ENCODE assay signal across 14 cellular contexts in the genomic region with DNA sequence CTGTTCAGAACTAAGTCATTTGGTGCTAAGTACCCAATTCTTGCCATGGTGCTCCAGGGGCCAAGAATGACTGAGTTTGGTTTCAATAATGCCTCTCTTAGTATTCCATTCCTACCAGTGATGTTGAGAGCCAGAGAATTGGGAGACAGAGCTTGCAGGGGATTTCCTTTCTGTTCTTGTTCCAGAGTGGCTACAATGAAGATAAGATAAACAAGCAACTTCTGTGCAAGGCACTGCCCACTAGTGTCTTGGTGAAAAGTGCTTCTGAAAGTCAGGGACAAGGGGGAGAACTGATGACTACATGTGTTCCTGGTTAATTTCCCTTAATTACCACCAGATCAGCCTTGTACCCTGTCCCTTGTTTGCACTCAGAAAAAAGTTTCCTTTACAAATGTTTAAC.
DNase-seq lines count a peak whose midpoint lies in the region; ATAC-seq, FAIRE-seq and TF ChIP-seq lines count a peak whose summit lies in the region.
"Had no signal": no experiment of that assay in that cellular context is flagged by ENCODE, and none has a peak within 500 bp of the region (broad histone marks: within the 10 kb centered on the region; RNA-seq: fewer than 3 reads in every experiment).

No MANE protein-coding gene starts in this region.

- H3K4me3 Mint-ChIP-seq in GM23338 = no peak overlapping the region
- H3K4me3 Mint-ChIP-seq in stimulated activated naive B cell treated with anti-CD40 and anti-IgM and Interleukin-4, amounts not matched to agents 10 μg/mL and 1 μg/mL and 100 μg/mL, for 72 hours = no peak overlapping the region
- H3K4me3 Mint-ChIP-seq: activated CD8-positive, alpha-beta T cell treated with anti-CD3 and anti-CD28 coated beads for 36 hours; B cell; HFFc6 had no signal

- no peaks in the 10 kb centered on the region for H3F3A ChIP-seq in GM23338 (replicated peaks; ENCODE audit: low read depth)

- H3K9me3 ChIP-seq in A549 (no peaks in the 10 kb centered on the region), right lobe of liver (no peaks in the 10 kb centered on the region)
- H3K9me3 ChIP-seq: ascending aorta had no signal

- peak overlapping the region; percentile 30 for H2AFZ ChIP-seq in GM23338

- no peaks in the 10 kb centered on the region for H3K27me3 ChIP-seq in GM23338 (ENCODE audit: insufficient read depth)
- no peaks in the 10 kb centered on the region for H3K27me3 ChIP-seq in right lobe of liver
- H3K27me3 ChIP-seq: ascending aorta had no signal

- H3K9me3 Mint-ChIP-seq in GM23338 = no peaks in the 10 kb centered on the region
- H3K9me3 Mint-ChIP-seq in stimulated activated naive B cell treated with anti-CD40 and anti-IgM and Interleukin-4, amounts not matched to agents 10 μg/mL and 1 μg/mL and 100 μg/mL, for 72 hours = no peaks in the 10 kb centered on the region
- H3K9me3 Mint-ChIP-seq: activated CD8-positive, alpha-beta T cell treated with anti-CD3 and anti-CD28 coated beads for 36 hours; HFFc6 had no signal

- H3K36me3 Mint-ChIP-seq in GM23338 (ENCODE audit: low read depth) = no peaks in the 10 kb centered on the region
- no peaks in the 10 kb centered on the region for H3K36me3 Mint-ChIP-seq in stimulated activated naive B cell treated with anti-CD40 and anti-IgM and Interleukin-4, amounts not matched to agents 10 μg/mL and 1 μg/mL and 100 μg/mL, for 72 hours

- H3K27ac ChIP-seq in A549 = peak overlapping the region in 1 of 2 experiments; percentile 36; a peak in 1 of 6 replicates
- H3K27ac ChIP-seq in GM23338 (ENCODE audit: low read depth) = no peak overlapping the region
- peak overlapping the region; percentile 47 to 92 (median 81) for H3K27ac ChIP-seq in right lobe of liver
- H3K27ac ChIP-seq: ascending aorta had no signal

- H3K9me2 ChIP-seq in GM23338 (ENCODE audit: insufficient read depth) = no peaks in the 10 kb centered on the region

- H3K36me3 ChIP-seq in GM23338 (ENCODE audit: insufficient read depth) (no peaks in the 10 kb centered on the region), right lobe of liver (no peaks in the 10 kb centered on the region)
- H3K36me3 ChIP-seq: ascending aorta had no signal

- peaks cover 4% of the 10 kb centered on the region for H3K27me3 Mint-ChIP-seq in GM23338 (ENCODE audit: insufficient read depth, low read depth, poor library complexity)
- H3K27me3 Mint-ChIP-seq in stimulated activated naive B cell treated with anti-CD40 and anti-IgM and Interleukin-4, amounts not matched to agents 10 μg/mL and 1 μg/mL and 100 μg/mL, for 72 hours = no peaks in the 10 kb centered on the region
- H3K27me3 Mint-ChIP-seq: activated CD8-positive, alpha-beta T cell treated with anti-CD3 and anti-CD28 coated beads for 36 hours; B cell had no signal

- H4K20me1 ChIP-seq in GM23338 (replicated peaks; ENCODE audit: insufficient read depth) = no peaks in the 10 kb centered on the region

- no peak for TF ChIP-seq POLR2A in A549 (IDR thresholded peaks at IDR 0.05; ENCODE audit: low read length)
- TF ChIP-seq POLR2A in right lobe of liver (IDR thresholded peaks at IDR 0.05) = no peak

- TF ChIP-seq EP300 in A549 (IDR thresholded peaks at IDR 0.05) = no peak

- H3K4me2 ChIP-seq in A549 (peak overlapping the region; percentile 69), GM23338 (no peak overlapping the region)

- peaks cover 16% of the 10 kb centered on the region; the same call in 2 of the 3 replicates for H3K4me1 ChIP-seq in A549
- peaks cover 10% of the 10 kb centered on the region; the same call in 1 of the 2 replicates for H3K4me1 ChIP-seq in GM23338 (ENCODE audit: insufficient read depth)
- peaks cover 0 to 21% (median 7%) of the 10 kb centered on the region in 4 donors for H3K4me1 ChIP-seq in right lobe of liver
- H3K4me1 ChIP-seq: ascending aorta had no signal

- no peak for TF ChIP-seq RAD21 in A549 (conservative IDR thresholded peaks at IDR 0.05 in 1 of 2, IDR thresholded peaks at IDR 0.05 in 1 of 2)

- H3K27ac Mint-ChIP-seq in GM23338 = no peak overlapping the region
- H3K27ac Mint-ChIP-seq in stimulated activated naive B cell treated with anti-CD40 and anti-IgM and Interleukin-4, amounts not matched to agents 10 μg/mL and 1 μg/mL and 100 μg/mL, for 72 hours = no peak overlapping the region
- H3K27ac Mint-ChIP-seq: activated CD8-positive, alpha-beta T cell treated with anti-CD3 and anti-CD28 coated beads for 36 hours; B cell; HFFc6 had no signal

- no peaks in the 10 kb centered on the region for H3K79me2 ChIP-seq in GM23338 (replicated peaks; ENCODE audit: insufficient read depth)

- intact Hi-C loops in right lobe of liver (cut with DNase I) = no loop called here

- H3K4me3 ChIP-seq in A549 (no peak overlapping the region), GM23338 (no peak overlapping the region), right lobe of liver (peak overlapping the region in 2 of 3 donors; percentile 17 to 19)
- H3K4me3 ChIP-seq: ascending aorta had no signal

- FAIRE-seq in A549 (lab: Jason Lieb, UNC) = no peak

- POLR2A ChIA-PET in A549 (lab: Yijun Ruan, JAX) = no interaction called here

- ATAC-seq in A549 = peak; percentile 24 to 43; a peak in 3 of 6 replicates
- no peak for ATAC-seq in GM23338
- peak; percentile 63 to 75 (median 72) for ATAC-seq in right lobe of liver
- ATAC-seq in stimulated activated naive B cell treated with anti-CD40 and anti-IgM and Interleukin-4, amounts not matched to agents 10 μg/mL and 1 μg/mL and 100 μg/mL, for 72 hours (replicated peaks) = no peak
- ATAC-seq: activated CD8-positive, alpha-beta T cell treated with anti-CD3 and anti-CD28 coated beads for 36 hours had no signal

- H3K4me1 Mint-ChIP-seq in GM23338 = peaks cover 13% of the 10 kb centered on the region
- no peaks in the 10 kb centered on the region for H3K4me1 Mint-ChIP-seq in stimulated activated naive B cell treated with anti-CD40 and anti-IgM and Interleukin-4, amounts not matched to agents 10 μg/mL and 1 μg/mL and 100 μg/mL, for 72 hours
- H3K4me1 Mint-ChIP-seq: B cell had no signal

- DNase-seq in A549 (ENCODE audit: low read depth in 1 of 2, low spot score in 1 of 2) = no peak
- no peak for DNase-seq in GM23338 (ENCODE audit: low spot score)
- DNase-seq in amniotic epithelial cell (ENCODE audit: low read depth) = peak; percentile 56
- no peak for DNase-seq in right lobe of liver
- DNase-seq in stimulated activated naive B cell treated with anti-CD40 and anti-IgM and Interleukin-4, amounts not matched to agents 10 μg/mL and 1 μg/mL and 100 μg/mL, for 72 hours = no peak
- DNase-seq in kidney tubule cell (ENCODE audit: low spot score) = no peak
- no peak for DNase-seq in T1000 (lab: John Stamatoyannopoulos, UW)
- DNase-seq in AG20443 (ENCODE audit: low spot score) = no peak
- DNase-seq: activated CD8-positive, alpha-beta T cell treated with anti-CD3 and anti-CD28 coated beads for 36 hours; DND-41; HFFc6; nucleus accumbens had no signal

- CTCF ChIA-PET in A549 (lab: Yijun Ruan, JAX) = no interaction called here

- TF ChIP-seq CTCF in A549 (IDR thresholded peaks at IDR 0.05) = no peak
- 0 out of 4 replicates have a peak, but pooled peaks of 1 of the 2 experiments have one; percentile 8 for TF ChIP-seq CTCF in GM23338 (conservative IDR thresholded peaks at IDR 0.05; ENCODE audit: low read depth in 2 of 2)
- TF ChIP-seq CTCF in right lobe of liver (IDR thresholded peaks at IDR 0.05) = peak in 3 of 4 donors; percentile 15 to 26 (median 24)

TF ChIP-seq in A549, 52 proteins besides CTCF, POLR2A, EP300 and RAD21 (continues in another document):
- no peak for TF ChIP-seq NR3C1 (IDR thresholded peaks at IDR 0.05)
- TF ChIP-seq, protein P1, sequence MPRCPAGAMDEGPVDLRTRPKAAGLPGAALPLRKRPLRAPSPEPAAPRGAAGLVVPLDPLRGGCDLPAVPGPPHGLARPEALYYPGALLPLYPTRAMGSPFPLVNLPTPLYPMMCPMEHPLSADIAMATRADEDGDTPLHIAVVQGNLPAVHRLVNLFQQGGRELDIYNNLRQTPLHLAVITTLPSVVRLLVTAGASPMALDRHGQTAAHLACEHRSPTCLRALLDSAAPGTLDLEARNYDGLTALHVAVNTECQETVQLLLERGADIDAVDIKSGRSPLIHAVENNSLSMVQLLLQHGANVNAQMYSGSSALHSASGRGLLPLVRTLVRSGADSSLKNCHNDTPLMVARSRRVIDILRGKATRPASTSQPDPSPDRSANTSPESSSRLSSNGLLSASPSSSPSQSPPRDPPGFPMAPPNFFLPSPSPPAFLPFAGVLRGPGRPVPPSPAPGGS (IDR thresholded peaks at IDR 0.05) = no peak
- TF ChIP-seq POLR2AphosphoS2 (conservative IDR thresholded peaks at IDR 0.05; ENCODE audit: low read length) = no peak

TF ChIP-seq in GM23338, 12 proteins besides CTCF, POLR2A, EP300 and RAD21 (continues in another document):
- TF ChIP-seq ZNF331 (CRISPR knock-in tag; IDR thresholded peaks at IDR 0.05; ENCODE audit: low read depth) = no peak
- TF ChIP-seq EZH2phosphoT487 (IDR thresholded peaks at IDR 0.05; ENCODE audit: unreplicated experiment) = no peak

Comparison
In these comparisons a context has a peak if more than half of its experiments do, and no peak if none do; other contexts are left out.
1. ATAC-seq: peak in A549 (2 of 2) and right lobe of liver (4 of 4); none in GM23338 (single experiment) and stimulated activated naive B cell treated with anti-CD40 and anti-IgM and Interleukin-4, amounts not matched to agents 10 μg/mL and 1 μg/mL and 100 μg/mL, for 72 hours (0 of 2).
2. H3K4me3 ChIP-seq: peak in right lobe of liver (2 of 3); none in A549 (single experiment) and GM23338 (single experiment).